12 cellular contexts compared by ENCODE assay signal in genomic region chr9:68389558-68389957, GRCh38. TPM values are rescaled to one million over a fixed set of nuclear protein-coding genes. Genes with fewer than 3 reads are reported as not detected.
"Had no signal": no experiment of that assay in that cellular context is flagged by ENCODE, and none has a peak within 500 bp of the region (broad histone marks: within the 10 kb centered on the region; RNA-seq: fewer than 3 reads in every experiment).

No MANE protein-coding gene starts in this region.

RNA-seq across cellular contexts. Expression of gene PGM5, which starts 33.1 kb away (rescaled TPM):
- total RNA-seq: activated B cell treated with CpG ODN at 0.5 μM for 24 hours; activated CD4-positive, alpha-beta memory T cell treated with anti-CD3 and anti-CD28 coated beads for 36 hours; activated CD4-positive, alpha-beta T cell treated with anti-CD3 and anti-CD28 coated beads, Interleukin-2, amount 10 ng/mL, durations not matched to agents 24 days and 14 days; activated CD8-positive, alpha-beta memory T cell treated with anti-CD3 and anti-CD28 coated beads for 36 hours; activated CD8-positive, alpha-beta T cell treated with anti-CD3 and anti-CD28 coated beads for 36 hours; activated naive CD4-positive, alpha-beta T cell treated with anti-CD3 and anti-CD28 coated beads for 36 hours; activated naive CD4-positive, alpha-beta T cell treated with anti-CD3 and anti-CD28 coated beads, Interleukin-2, amount 50 U/mL, for 72 hours; activated naive CD8-positive, alpha-beta T cell treated with anti-CD3 and anti-CD28 coated beads for 36 hours; activated T-cell treated with anti-CD3 and anti-CD28 coated beads, Interleukin-2, amount 50 U/mL, for 4 hours; activated T-cell treated with anti-CD3 and anti-CD28 coated beads, Interleukin-2, amount 50 U/mL, for 72 hours; activated T-helper 1 cell treated with anti-CD3 and anti-CD28 coated beads, Interleukin-12 subunit alpha, Interleukin-12 subunit beta, Interleukin-2, Interleukin-4 antibody, amounts not matched to agents 30 ng/mL and 10 ng/mL and 1 ng/mL, durations not matched to agents 14 hours and 24 hours and 36 hours; activated T-helper 17 cell treated with anti-CD3 and anti-CD28 coated beads, Interleukin-2, amount 50 U/mL, for 72 hours had no signal
